ENCODE assay signal across 1 cellular context in genomic region chr3:136751259-136752045, GRCh38.
TF ChIP-seq lines count a peak whose summit lies in the region.

No MANE protein-coding gene starts in this region.

TF ChIP-seq in WTC11, 78 proteins besides CTCF, POLR2A, EP300 and RAD21 (continued from another document):
- no peak for TF ChIP-seq ZMAT4 (CRISPR knock-in tag; IDR thresholded peaks at IDR 0.05)
TF ChIP-seq in WTC11: peak in this region for 7.
